ENCODE assay signal across 9 cellular contexts in the genomic region with DNA sequence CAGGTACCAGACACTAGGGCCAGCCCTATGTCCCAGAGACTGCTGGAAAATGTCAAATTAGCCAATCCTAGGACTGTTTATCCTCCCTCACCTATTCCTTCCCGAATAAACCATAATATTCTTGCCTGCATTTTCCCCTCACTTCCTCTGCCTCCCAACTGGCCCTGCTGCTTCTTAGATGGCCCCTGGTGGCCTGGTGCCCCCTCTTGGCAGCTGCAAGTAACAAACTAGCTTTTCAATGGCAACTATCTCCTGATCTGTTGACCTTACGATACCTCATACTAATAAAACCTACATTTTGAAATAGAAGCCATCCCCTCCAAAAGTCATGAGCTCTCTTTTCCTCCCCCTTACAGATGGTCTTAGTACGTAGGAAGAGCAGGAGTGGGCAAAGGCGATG.
A peak's percentile ranks its signal among the peaks of the same experiment; 100 is the strongest.
DNase-seq lines count a peak whose midpoint lies in the region; ATAC-seq, FAIRE-seq and TF ChIP-seq lines count a peak whose summit lies in the region.
"Had no signal": no experiment of that assay in that cellular context is flagged by ENCODE, and none has a peak within 500 bp of the region (broad histone marks: within the 10 kb centered on the region; RNA-seq: fewer than 3 reads in every experiment).

No MANE protein-coding gene starts in this region.

- TF ChIP-seq CTCF in A673 (conservative IDR thresholded peaks at IDR 0.05; ENCODE audit: low read depth, low read length) (peak; percentile 54), esophagus muscularis mucosa (IDR thresholded peaks at IDR 0.05) (no peak)

- H3K36me3 ChIP-seq in A673 (ENCODE audit: insufficient read depth, low read length, poor library complexity, severe bottlenecking) (no peaks in the 10 kb centered on the region), esophagus muscularis mucosa (no peaks in the 10 kb centered on the region)

- FAIRE-seq in GM12891 (lab: Jason Lieb, UNC), result peak; percentile 35

- ATAC-seq in GM19455 (IDR thresholded peaks at IDR 0.05; ENCODE audit: unreplicated experiment), result no peak

- no peaks in the 10 kb centered on the region for H3K9me3 ChIP-seq in A673 (ENCODE audit: low read depth, low read length, poor library complexity, severe bottlenecking)
- no peaks in the 10 kb centered on the region for H3K9me3 ChIP-seq in esophagus muscularis mucosa

- no peak for TF ChIP-seq EP300 in esophagus muscularis mucosa (IDR thresholded peaks at IDR 0.05)

- TF ChIP-seq POLR2A in GM12891 (IDR thresholded peaks at IDR 0.05; ENCODE audit: low read depth, low read length) (no peak), esophagus muscularis mucosa (IDR thresholded peaks at IDR 0.05; ENCODE audit: low read depth) (no peak)

- DNase-seq in A673 (ENCODE audit: low spot score) (no peak), GM12891 (ENCODE audit: insufficient read length, low spot score) (no peak), NCI-H69 (lab: John Stamatoyannopoulos, UW) (peak; percentile 70), esophagus muscularis mucosa (ENCODE audit: extremely low spot score) (no peak), NCI-H2227 (lab: John Stamatoyannopoulos, UW; ENCODE audit: unreplicated experiment) (no peak), NCI-H2029 treated with DMSO at 0.1 percent for 48 hours (lab: John Stamatoyannopoulos, UW) (no peak), C1 segment of cervical spinal cord (lab: John Stamatoyannopoulos, UW) (no peak)
- DNase-seq: amniotic stem cell had no signal

- POLR2A ChIA-PET in A673 (lab: Charles Lee; ENCODE audit: low non-redundant PET), result no interaction called here

- 64% methylated on average over 4 of the region's 4 CpGs for WGBS in esophagus muscularis mucosa

- no peak overlapping the region for H3K27ac ChIP-seq in A673 (ENCODE audit: low read depth, low read length, poor library complexity, severe bottlenecking)
- peak overlapping the region; percentile 61 to 77 (median 67) for H3K27ac ChIP-seq in esophagus muscularis mucosa (replicated peaks in 1 of 4)

- H3K4me1 ChIP-seq in A673 (ENCODE audit: insufficient read depth, low read length, poor library complexity, severe bottlenecking) (peaks cover 6% of the 10 kb centered on the region), esophagus muscularis mucosa (peaks cover 29 to 69% (median 61%) of the 10 kb centered on the region in 4 donors)

- no peaks in the 10 kb centered on the region for H3K27me3 ChIP-seq in A673 (replicated peaks; ENCODE audit: insufficient read depth, low read depth, low read length, poor library complexity)
- no peaks in the 10 kb centered on the region for H3K27me3 ChIP-seq in esophagus muscularis mucosa

- H3K4me3 ChIP-seq in A673 (ENCODE audit: low read depth, low read length, poor library complexity, severe bottlenecking) (no peak overlapping the region), esophagus muscularis mucosa (no peak overlapping the region)

- BruUV-seq in A673 (replicated peaks; lab: Mats Ljungman, UMichigan), result no TSS peak

- intact Hi-C loops in A673 (cut with micrococcal nuclease; ENCODE audit: unreplicated experiment), result loop anchor here (10.0 kb wide), 1 partner anchor 612 kb away; no protein-coding TSS in a partner anchor
- intact Hi-C loops in esophagus muscularis mucosa (cut with DNase I), result loop anchor here (10.0 kb wide), 1 partner anchor 312 kb away; no protein-coding TSS in a partner anchor

- CTCF ChIA-PET in A673 (lab: Charles Lee), result interaction anchor here (0.6 to 1.1 kb wide), 2 partner anchors 124 to 267 kb away, joined by 3 to 4 read pairs; no protein-coding TSS in a partner anchor

TF ChIP-seq in GM12891, 5 proteins besides CTCF, POLR2A, EP300 and RAD21:
- TF ChIP-seq PAX5 (IDR thresholded peaks at IDR 0.05; ENCODE audit: insufficient read depth, low read length, severe bottlenecking) (no peak), POLR2AphosphoS5 (IDR thresholded peaks at IDR 0.05; ENCODE audit: low read depth, low read length) (no peak), TAF1 (IDR thresholded peaks at IDR 0.05; ENCODE audit: low read depth, low read length) (no peak), SPI1 (IDR thresholded peaks at IDR 0.05; ENCODE audit: low read depth, low read length) (no peak), POU2F2 (IDR thresholded peaks at IDR 0.05; ENCODE audit: low read depth, low read length) (no peak)
TF ChIP-seq in GM12891: peak in this region for 0.
